In genomic region chr4:88159137-88159725, GRCh38 we compare ENCODE assay signal across 8 cellular contexts. TPM values are rescaled to one million over a fixed set of nuclear protein-coding genes. Genes with fewer than 3 reads are reported as not detected.
DNase-seq lines count a peak whose midpoint lies in the region; ATAC-seq, FAIRE-seq and TF ChIP-seq lines count a peak whose summit lies in the region.

No MANE protein-coding gene starts in this region.

- H3K27ac ChIP-seq in coronary artery (peak overlapping the region in 1 of 2 donors; percentile 18), mesendoderm (ENCODE audit: low read depth, low read length) (peak overlapping the region; percentile 92)

- no peak overlapping the region for H3K18ac ChIP-seq in mesendoderm (ENCODE audit: low read length)

- FAIRE-seq in GM19239 (lab: Jason Lieb, UNC): no peak

- H3K4me2 ChIP-seq in Loucy (ENCODE audit: low read depth, low read length, poor library complexity, severe bottlenecking) (peak overlapping the region; percentile 72), mesendoderm (ENCODE audit: low read length) (peak overlapping the region; percentile 92)

- H3K79me1 ChIP-seq in mesendoderm (ENCODE audit: low read length): no peaks in the 10 kb centered on the region

- peak overlapping the region; percentile 91 for H2AFZ ChIP-seq in Loucy (ENCODE audit: low read length)

- H3K9ac ChIP-seq in Loucy (ENCODE audit: low read depth, low read length, poor library complexity, severe bottlenecking) (no peak overlapping the region), mesendoderm (ENCODE audit: low read length) (peak overlapping the region; percentile 82)

- ATAC-seq in GM21515 (IDR thresholded peaks at IDR 0.05; ENCODE audit: unreplicated experiment): peak; percentile 58

- H3K36me3 ChIP-seq in BJ (ENCODE audit: control insufficient read depth, insufficient read depth, low read length) (no peaks in the 10 kb centered on the region), Loucy (ENCODE audit: insufficient read depth, low read length) (no peaks in the 10 kb centered on the region), mesendoderm (ENCODE audit: control insufficient read depth, insufficient read depth, low read length) (no peaks in the 10 kb centered on the region)

- H3K4me3 ChIP-seq in BJ (ENCODE audit: low read depth, low read length) (peak overlapping the region; percentile 61), Loucy (ENCODE audit: low read length, poor library complexity, severe bottlenecking) (peak overlapping the region; percentile 68), coronary artery (peak overlapping the region; percentile 76), mesendoderm (ENCODE audit: low read length) (peak overlapping the region; percentile 60)

- peak overlapping the region; percentile 68 for H3K23ac ChIP-seq in mesendoderm (ENCODE audit: low read length)

- H2AK5ac ChIP-seq in mesendoderm (ENCODE audit: low read length): no peak overlapping the region

- no peak overlapping the region for H2BK15ac ChIP-seq in mesendoderm (replicated peaks; ENCODE audit: low read depth)

- POLR2A ChIA-PET in BJ (lab: Charles Lee): interaction anchor here (0.5 kb wide), 1 partner anchor 14 kb away, joined by 17 read pairs; no protein-coding TSS in a partner anchor

- no peak overlapping the region for H2BK120ac ChIP-seq in mesendoderm (ENCODE audit: low read depth, low read length)

- H3F3A ChIP-seq in Loucy (ENCODE audit: low read depth): no peaks in the 10 kb centered on the region

- CTCF ChIA-PET in BJ (lab: Yijun Ruan, JAX): interaction anchor here (1.5 kb wide), 1 partner anchor 9 kb away, joined by 3 read pairs; no protein-coding TSS in a partner anchor

- peak overlapping the region; percentile 82 for H2BK5ac ChIP-seq in mesendoderm (ENCODE audit: low read length)

- H4K5ac ChIP-seq in mesendoderm (ENCODE audit: low read length): no peak overlapping the region

- H3K4ac ChIP-seq in mesendoderm (ENCODE audit: low read depth, low read length): peak overlapping the region; percentile 59

- H3K79me2 ChIP-seq in Loucy (ENCODE audit: insufficient read depth, low read length) (no peaks in the 10 kb centered on the region), mesendoderm (ENCODE audit: control insufficient read depth, insufficient read depth, low read length) (peaks cover 2% of the 10 kb centered on the region)

- DNase-seq in BJ (ENCODE audit: low read depth) (no peak), coronary artery (ENCODE audit: low spot score) (no peak), mesendoderm (peak; percentile 83), COLO668 (lab: John Stamatoyannopoulos, UW; ENCODE audit: unreplicated experiment) (no peak), GM19239 (ENCODE audit: insufficient read length, low spot score) (no peak)
- DNase-seq in stimulated activated CD4-positive, alpha-beta T cell treated with anti-CD3 and anti-CD28 coated beads, Interleukin-4, amount 100 ng/mL, for 1 hour: no peak

- H3K27me3 ChIP-seq in BJ (ENCODE audit: control insufficient read depth, insufficient read depth, low read length): no peaks in the 10 kb centered on the region
- peaks cover 10% of the 10 kb centered on the region for H3K27me3 ChIP-seq in Loucy (ENCODE audit: insufficient read depth, low read length, poor library complexity, severe bottlenecking)
- no peaks in the 10 kb centered on the region for H3K27me3 ChIP-seq in mesendoderm (ENCODE audit: insufficient read depth, low read length, poor library complexity)

- peak overlapping the region; percentile 95 for H3K56ac ChIP-seq in mesendoderm (ENCODE audit: low read length)

- no peaks in the 10 kb centered on the region for H3K9me2 ChIP-seq in Loucy (replicated peaks; ENCODE audit: low read depth, low read length)

- no peak overlapping the region for H4K8ac ChIP-seq in mesendoderm (ENCODE audit: low read depth, low read length)

- no peaks in the 10 kb centered on the region for H3K9me3 ChIP-seq in Loucy (ENCODE audit: insufficient read depth, low read depth, low read length)

- TF ChIP-seq CTCF in BJ (IDR thresholded peaks at IDR 0.05; ENCODE audit: insufficient read depth, low read depth, low read length): no peak
- no peak for TF ChIP-seq CTCF in Loucy (conservative IDR thresholded peaks at IDR 0.05; ENCODE audit: low read length)
- TF ChIP-seq CTCF in coronary artery (IDR thresholded peaks at IDR 0.05): no peak

- H4K20me1 ChIP-seq in Loucy (ENCODE audit: insufficient read depth, low read length, poor library complexity, severe bottlenecking): no peaks in the 10 kb centered on the region

- H3K4me1 ChIP-seq in Loucy (ENCODE audit: insufficient read depth, low read length, poor library complexity, severe bottlenecking) (peaks cover 3% of the 10 kb centered on the region), mesendoderm (ENCODE audit: control insufficient read depth, low read depth, low read length) (no peaks in the 10 kb centered on the region)

- no CpG with 5 or more reads among the region's 19 CpGs for WGBS in mesendoderm (ENCODE audit: extremely low coverage, insufficient coverage, low lambda C conversion rate)

RNA-seq across cellular contexts. Expression of gene ABCG2, which starts 0.8 kb away (rescaled TPM):
- 0.45 and 0.65 TPM in 2 replicates for polyA plus RNA-seq in BJ (2011; rRNA removed)
- 0.47 and 0.67 TPM in 2 replicates for polyA minus RNA-seq in BJ (2011; rRNA and poly(A)+ RNA removed)
- 19.2 TPM for polyA plus RNA-seq in mesendoderm (2013, experiment 1 of 2)
- polyA plus RNA-seq in mesendoderm (2013, experiment 2 of 2): 19.5 TPM
